9 cellular contexts compared by ENCODE assay signal in genomic region chr6:7691675-7692452, GRCh38. TPM values are rescaled to one million over a fixed set of nuclear protein-coding genes. Genes with fewer than 3 reads are reported as not detected.
DNase-seq lines count a peak whose midpoint lies in the region; FAIRE-seq and TF ChIP-seq lines count a peak whose summit lies in the region.
"Had no signal": no experiment of that assay in that cellular context is flagged by ENCODE, and none has a peak within 500 bp of the region (broad histone marks: within the 10 kb centered on the region; RNA-seq: fewer than 3 reads in every experiment).

No MANE protein-coding gene starts in this region.

- peak overlapping the region; percentile 72 for H3K4me2 ChIP-seq in smooth muscle cell

- 33% methylated on average over 21 of the region's 21 CpGs for WGBS in smooth muscle cell (ENCODE audit: low lambda C conversion rate)

- FAIRE-seq in GM19239 (lab: Jason Lieb, UNC), result no peak

- DNase-seq in NCI-H748 (lab: John Stamatoyannopoulos, UW; ENCODE audit: unreplicated experiment) (peak; percentile 52), NCI-H748 treated with DMSO at 0.1 percent for 48 hours (lab: John Stamatoyannopoulos, UW) (no peak), RPMI7951 (ENCODE audit: low read depth) (peak; percentile 61), fibroblast of the aortic adventitia (ENCODE audit: low read depth) (peak; percentile 46), smooth muscle cell (lab: John Stamatoyannopoulos, UW; ENCODE audit: unreplicated experiment) (no peak), GM19239 (ENCODE audit: insufficient read length, low spot score) (no peak), cerebellar nuclear complex (lab: John Stamatoyannopoulos, UW) (no peak), retina (no peak)
- DNase-seq: NCI-H526 had no signal

- H2AFZ ChIP-seq in smooth muscle cell (ENCODE audit: low read depth), result peak overlapping the region; percentile 77

- H3F3A ChIP-seq in smooth muscle cell (ENCODE audit: low read depth), result no peaks in the 10 kb centered on the region

- H3K79me2 ChIP-seq in smooth muscle cell (ENCODE audit: low read depth), result no peaks in the 10 kb centered on the region

- no peaks in the 10 kb centered on the region for H3K9me3 ChIP-seq in smooth muscle cell (replicated peaks; ENCODE audit: low read depth)

- H3K27me3 ChIP-seq in smooth muscle cell (ENCODE audit: low read depth), result no peaks in the 10 kb centered on the region

- H3K36me3 ChIP-seq in smooth muscle cell (ENCODE audit: low read depth), result no peaks in the 10 kb centered on the region

- H3K27ac ChIP-seq in smooth muscle cell (ENCODE audit: low read depth), result peak overlapping the region; percentile 85

- peak overlapping the region; percentile 49 for H3K9ac ChIP-seq in smooth muscle cell (ENCODE audit: low read depth)

- peaks cover 6% of the 10 kb centered on the region for H3K4me1 ChIP-seq in smooth muscle cell (ENCODE audit: low read depth)

- no peak overlapping the region for H3K4me3 ChIP-seq in fibroblast of the aortic adventitia (ENCODE audit: low read depth, low read length)
- H3K4me3 ChIP-seq in smooth muscle cell, result peak overlapping the region; percentile 25

- TF ChIP-seq CTCF in fibroblast of the aortic adventitia (IDR thresholded peaks at IDR 0.05; ENCODE audit: insufficient read depth, low read length) (no peak), smooth muscle cell (IDR thresholded peaks at IDR 0.05; ENCODE audit: borderline replicate concordance, insufficient read depth, poor library complexity, severe bottlenecking) (no peak)

- no peaks in the 10 kb centered on the region for H4K20me1 ChIP-seq in smooth muscle cell (ENCODE audit: low read depth)

RNA-seq across cellular contexts. Expression of gene BMP6, which starts 34.0 kb away (rescaled TPM):
- not detected in 2 replicates for total RNA-seq in RPMI7951 (2014; rRNA removed; shearing (Covaris generic))
- total RNA-seq in fibroblast of the aortic adventitia (ENCODE audit: low replicate concordance), result 1.3 and 10.5 TPM in 2 replicates
- total RNA-seq in smooth muscle cell, result 14.5 and 14.7 TPM in 2 replicates
- polyA plus RNA-seq in smooth muscle cell, result 10.1 and 17.0 TPM in 2 replicates

Comparison
In these comparisons a context has a peak if more than half of its experiments do, and no peak if none do; other contexts are left out.
1. DNase-seq: peak in NCI-H748 (single experiment), RPMI7951 (single experiment) and fibroblast of the aortic adventitia (single experiment); none in NCI-H748 treated with DMSO at 0.1 percent for 48 hours (single experiment), smooth muscle cell (single experiment), GM19239 (single experiment), cerebellar nuclear complex (0 of 2) and retina (single experiment).